ENCODE assay signal across 16 cellular contexts in the genomic region with DNA sequence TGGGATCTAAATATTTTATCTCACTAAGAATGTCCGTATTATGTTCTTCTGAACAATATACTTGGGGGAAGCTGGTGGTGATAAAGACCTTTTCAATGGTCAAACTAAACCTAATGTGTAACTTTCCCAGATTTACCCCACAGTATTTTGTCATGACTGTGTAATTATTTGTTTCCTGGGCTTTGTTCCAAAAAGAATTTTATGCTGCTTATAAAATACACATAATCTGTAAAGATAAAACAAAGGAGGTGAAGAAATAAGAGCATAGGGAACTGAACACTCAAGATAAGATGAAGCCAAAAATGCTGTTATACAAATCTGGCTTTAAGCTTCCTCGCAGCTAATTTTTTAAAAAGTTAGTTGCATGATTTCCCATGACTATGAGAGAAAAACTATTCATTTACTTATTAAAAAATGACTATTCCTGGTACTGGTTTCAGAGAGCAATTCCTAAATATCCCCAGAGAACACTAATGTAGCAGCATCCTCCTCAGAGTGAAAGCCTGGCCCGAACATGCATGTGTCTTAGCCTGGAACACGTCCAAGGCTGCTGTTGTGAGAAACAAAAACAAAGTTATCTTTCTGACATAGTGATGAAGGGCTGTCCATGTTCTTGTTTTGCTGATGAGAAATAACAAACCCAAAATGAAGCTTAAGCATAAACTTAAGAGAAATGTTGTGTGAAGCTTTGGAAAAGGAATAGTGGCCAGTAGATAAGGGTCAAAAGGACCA. TPM values are rescaled to one million over a fixed set of nuclear protein-coding genes. Genes with fewer than 3 reads are reported as not detected.
DNase-seq lines count a peak whose midpoint lies in the region; FAIRE-seq and TF ChIP-seq lines count a peak whose summit lies in the region.
"Had no signal": no experiment of that assay in that cellular context is flagged by ENCODE, and none has a peak within 500 bp of the region (broad histone marks: within the 10 kb centered on the region; RNA-seq: fewer than 3 reads in every experiment).

No MANE protein-coding gene starts in this region.

- no peaks in the 10 kb centered on the region for H3K27me3 ChIP-seq in thymus (ENCODE audit: control insufficient read depth, insufficient read depth)

- H3K4me3 ChIP-seq in thymus (ENCODE audit: low read length) = no peak overlapping the region
- H3K4me3 ChIP-seq: thoracic aorta had no signal

- POLR2A ChIA-PET in MCF 10A (lab: Yijun Ruan, JAX) = interaction anchor here (0.8 to 6.6 kb wide), 6 partner anchors 15 to 265 kb away, joined by 3 to 88 read pairs (median 14); a partner anchor contains a TSS

- no peaks in the 10 kb centered on the region for H3K27me3 Mint-ChIP-seq in MCF 10A (ENCODE audit: insufficient read depth, unreplicated experiment)

- H3K36me3 Mint-ChIP-seq in MCF 10A (ENCODE audit: insufficient read depth, unreplicated experiment) = peaks cover 30% of the 10 kb centered on the region

- peak overlapping the region; percentile 61 for H3K27ac Mint-ChIP-seq in MCF 10A (ENCODE audit: low read depth, unreplicated experiment)
- H3K27ac Mint-ChIP-seq: activated naive CD4-positive, alpha-beta T cell treated with anti-CD3 and anti-CD28 coated beads for 36 hours; endodermal cell; immature natural killer cell had no signal

- 94% methylated on average over 4 of the region's 4 CpGs for WGBS in thymus

- H3K27ac ChIP-seq in thymus (ENCODE audit: low read depth) (peak overlapping the region; percentile 18), caudate nucleus (ENCODE audit: low read depth, low read length) (no peak overlapping the region)
- H3K27ac ChIP-seq: thoracic aorta had no signal

- H3K4me1 Mint-ChIP-seq in MCF 10A (ENCODE audit: insufficient read depth, unreplicated experiment) = peaks cover 33% of the 10 kb centered on the region
- H3K4me1 Mint-ChIP-seq: immature natural killer cell had no signal

- no TSS peak for BruUV-seq in MCF 10A (replicated peaks; lab: Mats Ljungman, UMichigan)

- no peak overlapping the region for H3K4me3 Mint-ChIP-seq in MCF 10A (ENCODE audit: unreplicated experiment)
- H3K4me3 Mint-ChIP-seq: activated naive CD4-positive, alpha-beta T cell treated with anti-CD3 and anti-CD28 coated beads for 36 hours; endodermal cell; immature natural killer cell had no signal

- H3K4me1 ChIP-seq in thymus (ENCODE audit: control insufficient read depth, insufficient read depth, low read length) = no peaks in the 10 kb centered on the region

- CTCF ChIA-PET in MCF 10A (lab: Yijun Ruan, JAX) = interaction anchor here (0.7 to 1.6 kb wide), 4 partner anchors 14 to 204 kb away, joined by 3 to 5 read pairs (median 4); no protein-coding TSS in a partner anchor

- intact Hi-C loops in MCF 10A (cut with micrococcal nuclease) = loop anchor here (1.0 kb wide), 1 partner anchor 24 kb away; no protein-coding TSS in a partner anchor

- FAIRE-seq in urothelium cell line (lab: Jason Lieb, UNC) = no peak

- H3K36me3 ChIP-seq in thymus (ENCODE audit: control insufficient read depth, insufficient read depth) = no peaks in the 10 kb centered on the region
- H3K36me3 ChIP-seq: thoracic aorta had no signal

- H3K9me3 Mint-ChIP-seq in MCF 10A (ENCODE audit: unreplicated experiment) = no peaks in the 10 kb centered on the region
- H3K9me3 Mint-ChIP-seq: activated naive CD4-positive, alpha-beta T cell treated with anti-CD3 and anti-CD28 coated beads for 36 hours; immature natural killer cell had no signal

- H3K9me3 ChIP-seq in thymus (ENCODE audit: control insufficient read depth) = no peaks in the 10 kb centered on the region
- H3K9me3 ChIP-seq: thoracic aorta had no signal

- no peak for TF ChIP-seq CTCF in MCF 10A (IDR thresholded peaks at IDR 0.05; ENCODE audit: unreplicated experiment)

- DNase-seq in DMS 273 (lab: John Stamatoyannopoulos, UW; ENCODE audit: unreplicated experiment) (peak; percentile 32), DMS 273 treated with DMSO at 0.1 percent for 48 hours (lab: John Stamatoyannopoulos, UW) (no peak), MCF 10A (ENCODE audit: unreplicated experiment) (no peak), iris pigment epithelial cell (ENCODE audit: low read depth) (peak; percentile 70), urothelium cell line (ENCODE audit: low spot score) (no peak), caudate nucleus (lab: John Stamatoyannopoulos, UW) (no peak)
- DNase-seq in activated CD4-positive, CD25-positive, alpha-beta regulatory T cell (lab: John Stamatoyannopoulos, UW) = no peak
- DNase-seq: activated CD4-positive, alpha-beta T cell treated with anti-CD3 and anti-CD28 coated beads, Interleukin-2, amount 50 U/mL, for 4 hours; activated naive CD4-positive, alpha-beta T cell treated with anti-CD3 and anti-CD28 coated beads for 36 hours; endodermal cell; immature natural killer cell; KG1; NCI-H524 treated with DMSO at 0.1 percent for 48 hours; posterior cingulate gyrus had no signal

RNA-seq across cellular contexts. Expression of a gene that starts 33.9 kb away (rescaled TPM):
- 64.8 and 78.3 TPM in 2 replicates for total RNA-seq in MCF 10A (2022)
- 33.1 TPM for polyA plus RNA-seq in thymus

Comparison
In these comparisons a context has a peak if more than half of its experiments do, and no peak if none do; other contexts are left out.
1. DNase-seq: peak in DMS 273 (single experiment) and iris pigment epithelial cell (single experiment); none in DMS 273 treated with DMSO at 0.1 percent for 48 hours (single experiment), MCF 10A (single experiment), activated CD4-positive, CD25-positive, alpha-beta regulatory T cell (0 of 4), urothelium cell line (single experiment) and caudate nucleus (0 of 61).